ENCODE assay signal across 8 cellular contexts in the genomic region with DNA sequence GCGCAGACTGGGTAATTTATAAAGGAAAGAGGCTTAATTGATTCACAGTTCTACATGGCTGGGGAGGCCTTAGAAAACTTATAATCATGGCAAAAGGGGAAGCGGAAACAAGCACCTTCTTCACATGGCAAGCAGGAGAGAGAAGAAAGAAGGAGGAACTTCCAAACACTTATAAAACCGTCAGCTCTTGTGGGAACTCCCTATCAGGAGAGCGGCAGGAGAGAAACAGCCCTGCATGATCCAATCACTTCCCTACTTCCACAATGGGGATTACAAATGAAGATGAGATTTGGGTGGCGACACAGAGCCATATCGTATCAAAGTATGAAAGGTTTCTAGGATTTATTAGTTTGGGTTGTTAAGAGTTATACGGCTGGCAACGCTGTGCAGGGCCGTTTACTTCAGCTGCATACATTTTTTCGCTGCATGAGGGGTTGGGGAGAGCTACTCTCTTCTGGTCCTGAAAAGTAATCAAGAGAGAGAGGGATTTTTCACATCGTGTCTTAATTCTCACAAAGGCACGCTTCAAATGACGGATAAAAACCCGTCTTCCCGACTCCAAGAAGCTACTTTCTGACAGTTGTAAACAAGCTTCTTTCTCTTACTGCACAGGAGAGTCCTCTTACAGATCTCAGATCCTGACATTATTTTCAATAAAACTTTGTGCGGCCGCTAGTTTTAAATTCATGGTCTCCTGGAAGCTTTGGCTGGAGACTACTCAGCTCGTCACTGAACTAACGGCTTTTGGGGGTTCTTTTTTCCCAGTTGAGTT. TPM values are rescaled to one million over a fixed set of nuclear protein-coding genes. Genes with fewer than 3 reads are reported as not detected.
DNase-seq lines count a peak whose midpoint lies in the region; ATAC-seq, FAIRE-seq and TF ChIP-seq lines count a peak whose summit lies in the region.

No MANE protein-coding gene starts in this region.

- H3K4me3 ChIP-seq in epithelial cell of esophagus (ENCODE audit: low read length) (peak overlapping the region; percentile 92), mononuclear cell (ENCODE audit: low read length) (peak overlapping the region; percentile 99)

- H3K27ac Mint-ChIP-seq in CD4-positive, alpha-beta T cell, result peak overlapping the region; percentile 99

- peaks cover 57% of the 10 kb centered on the region for H3K4me1 Mint-ChIP-seq in CD4-positive, alpha-beta T cell (ENCODE audit: low read depth)

- no peaks in the 10 kb centered on the region for H3K27me3 ChIP-seq in CD4-positive, alpha-beta T cell (ENCODE audit: control insufficient read depth, insufficient read depth, low read length)
- H3K27me3 ChIP-seq in mononuclear cell (ENCODE audit: insufficient read depth, low read length), result no peaks in the 10 kb centered on the region

- H3K27me3 Mint-ChIP-seq in CD4-positive, alpha-beta T cell, result no peaks in the 10 kb centered on the region

- no peak for TF ChIP-seq CTCF in CD4-positive, alpha-beta T cell (IDR thresholded peaks at IDR 0.05)
- no peak for TF ChIP-seq CTCF in epithelial cell of esophagus (IDR thresholded peaks at IDR 0.05; ENCODE audit: insufficient read depth, low read depth, low read length, missing control alignments)

- FAIRE-seq in urothelium cell line (lab: Jason Lieb, UNC), result no peak

- intact Hi-C loops in CD4-positive, alpha-beta T cell (cut with DNase I, micrococcal nuclease), result loop anchor here (1.0 to 5.0 kb wide), 3 partner anchors 58 to 98 kb away; a partner anchor contains a TSS

- peak overlapping the region; percentile 98 for H3K4me3 Mint-ChIP-seq in CD4-positive, alpha-beta T cell

- no peak for DNase-seq in CD4-positive, alpha-beta T cell
- DNase-seq in SK-N-DZ (ENCODE audit: low spot score), result peak; percentile 25
- peak; percentile 46 for DNase-seq in epithelial cell of esophagus (ENCODE audit: low read depth)
- DNase-seq in urothelium cell line (ENCODE audit: low spot score), result peak; percentile 30
- DNase-seq in activated CD4-positive, CD25-positive, alpha-beta regulatory T cell (lab: John Stamatoyannopoulos, UW), result no peak

- peak; percentile 6 for ATAC-seq in CD4-positive, alpha-beta T cell (ENCODE audit: poor library complexity)
- ATAC-seq in GM19043 (IDR thresholded peaks at IDR 0.05; ENCODE audit: low read depth, unreplicated experiment) (peak; percentile 17), HG03342 (IDR thresholded peaks at IDR 0.05; ENCODE audit: unreplicated experiment) (peak; percentile 21)

- H3K36me3 Mint-ChIP-seq in CD4-positive, alpha-beta T cell (ENCODE audit: low read depth), result peaks cover 26% of the 10 kb centered on the region

- peaks cover 16% of the 10 kb centered on the region for H3K4me1 ChIP-seq in mononuclear cell (ENCODE audit: insufficient read depth, low read length)

- peak overlapping the region; percentile 59 for H3K27ac ChIP-seq in CD4-positive, alpha-beta T cell (ENCODE audit: low read depth, low read length)

- CTCF ChIA-PET in CD4-positive, alpha-beta T cell (lab: Charles Lee), result interaction anchor here (0.8 to 1.5 kb wide), 3 partner anchors 25 to 82 kb away, joined by 3 to 6 read pairs (median 3); a partner anchor contains a TSS

- POLR2A ChIA-PET in CD4-positive, alpha-beta T cell (lab: Charles Lee), result interaction anchor here (1.0 to 1.4 kb wide), 3 partner anchors 9 to 1900 kb away, joined by 3 to 9 read pairs (median 4); a partner anchor contains a TSS

- no peaks in the 10 kb centered on the region for H3K9me3 Mint-ChIP-seq in CD4-positive, alpha-beta T cell

- no peaks in the 10 kb centered on the region for H3K9me3 ChIP-seq in CD4-positive, alpha-beta T cell (ENCODE audit: control insufficient read depth, low read length)
- no peaks in the 10 kb centered on the region for H3K9me3 ChIP-seq in mononuclear cell (ENCODE audit: low read depth, low read length)

RNA-seq across cellular contexts. Expression of a gene that starts 0.8 kb away (rescaled TPM):
- total RNA-seq in CD4-positive, alpha-beta T cell, result 10 to 100 TPM; 11.8 to 13.7 TPM
- 20.3 and 21.2 TPM in 2 replicates for polyA plus RNA-seq in SK-N-DZ (2014; cell fraction: cytosol; rRNA removed)
- 17.5 and 21.9 TPM in 2 replicates for polyA plus RNA-seq in SK-N-DZ (2014; cell fraction: nucleus; rRNA removed)
- 16.2 TPM for total RNA-seq in mononuclear cell

RNA-seq across cellular contexts. Expression of a gene that starts 24.6 kb away (rescaled TPM):
- not detected for total RNA-seq in CD4-positive, alpha-beta T cell
- not detected in 2 replicates for polyA plus RNA-seq in SK-N-DZ (2014; cell fraction: cytosol; rRNA removed)
- polyA plus RNA-seq in SK-N-DZ (2014; cell fraction: nucleus; rRNA removed), result not detected in 2 replicates
- not detected for total RNA-seq in mononuclear cell

RNA-seq across cellular contexts. Expression of a gene that starts 57.5 kb away (rescaled TPM):
- 1 to 10 TPM; 1.1 to 1.4 TPM for total RNA-seq in CD4-positive, alpha-beta T cell
- polyA plus RNA-seq in SK-N-DZ (2014; cell fraction: cytosol; rRNA removed), result 38.9 and 39.4 TPM in 2 replicates
- 32.2 and 48.5 TPM in 2 replicates for polyA plus RNA-seq in SK-N-DZ (2014; cell fraction: nucleus; rRNA removed)
- 1.4 TPM for total RNA-seq in mononuclear cell

Comparison
In these comparisons a context has a peak if more than half of its experiments do, and no peak if none do; other contexts are left out.
1. DNase-seq: peak in SK-N-DZ (single experiment), epithelial cell of esophagus (single experiment) and urothelium cell line (single experiment); none in CD4-positive, alpha-beta T cell (0 of 10) and activated CD4-positive, CD25-positive, alpha-beta regulatory T cell (0 of 4).
2. Peak in every context shown above with its lines, with median percentiles within 50 percentile points of each other: ATAC-seq.